In genomic region chr22:37303821-37304274, GRCh38 we compare ENCODE assay signal across 8 cellular contexts. TPM values are rescaled to one million over a fixed set of nuclear protein-coding genes. Genes with fewer than 3 reads are reported as not detected.
DNase-seq lines count a peak whose midpoint lies in the region; ATAC-seq and TF ChIP-seq lines count a peak whose summit lies in the region.

No MANE protein-coding gene starts in this region.

- DNase-seq in CD4-positive, CD25-positive, alpha-beta regulatory T cell = peak in 1 of 3 donors; percentile 45
- peak; percentile 71 for DNase-seq in RKO (ENCODE audit: low spot score)
- DNase-seq in amniotic stem cell (lab: John Stamatoyannopoulos, UW) = peak; percentile 80
- DNase-seq in neural progenitor cell (ENCODE audit: low spot score) = no peak
- DNase-seq in NCI-H2171 treated with DMSO at 0.1 percent for 48 hours (lab: John Stamatoyannopoulos, UW) = no peak
- DNase-seq in H9 = no peak

- no peak overlapping the region for H3K18ac ChIP-seq in H9 (ENCODE audit: insufficient read length, low read depth, low read length)

- H3T11ph ChIP-seq in H9 (ENCODE audit: low read length) = no peak overlapping the region

- no CpG with 5 or more reads among the region's 9 CpGs for WGBS in H9 (ENCODE audit: extremely low coverage, insufficient read length, low lambda C conversion rate)

- H2AFZ ChIP-seq in neural progenitor cell (replicated peaks) (no peak overlapping the region), H9 (ENCODE audit: low read length) (no peak overlapping the region)

- H2BK20ac ChIP-seq in H9 (ENCODE audit: low read depth, low read length, poor library complexity, severe bottlenecking) = no peak overlapping the region

- no peaks in the 10 kb centered on the region for H3K27me3 ChIP-seq in CD4-positive, CD25-positive, alpha-beta regulatory T cell (ENCODE audit: control insufficient read depth, insufficient read depth, low read length)
- H3K27me3 ChIP-seq in neural progenitor cell = no peaks in the 10 kb centered on the region
- no peaks in the 10 kb centered on the region for H3K27me3 ChIP-seq in H9 (ENCODE audit: insufficient read depth, low read length)

- no peak overlapping the region for H3K56ac ChIP-seq in H9 (ENCODE audit: insufficient read length, low read depth, low read length)

- H3K9ac ChIP-seq in neural progenitor cell (no peak overlapping the region), H9 (ENCODE audit: extremely low read depth, insufficient read length, low read length) (no peak overlapping the region)

- H2BK120ac ChIP-seq in H9 (ENCODE audit: low read depth, low read length, poor library complexity, severe bottlenecking) = no peak overlapping the region

- peak; percentile 28 to 35 for ATAC-seq in CD4-positive, CD25-positive, alpha-beta regulatory T cell (ENCODE audit: low read depth in 2 of 2)
- no peak for ATAC-seq in GM21786 (IDR thresholded peaks at IDR 0.05; ENCODE audit: unreplicated experiment)
- no peak for ATAC-seq in GM19397 (IDR thresholded peaks at IDR 0.05; ENCODE audit: unreplicated experiment)

- peaks cover 47% of the 10 kb centered on the region for H3F3A ChIP-seq in neural progenitor cell (ENCODE audit: low read depth)

- peak overlapping the region in 2 of 4 donors; percentile 29 to 72 for H3K4me3 Mint-ChIP-seq in CD4-positive, CD25-positive, alpha-beta regulatory T cell
- H3K4me3 Mint-ChIP-seq in neural progenitor cell (no peak overlapping the region), H9 (0 out of 5 replicates have a peak overlapping the region, but pooled peaks of 1 of the 2 experiments have one; percentile 10)

- H3K79me1 ChIP-seq in H9 (ENCODE audit: insufficient read depth, low read depth, low read length, poor library complexity, severe bottlenecking) = no peaks in the 10 kb centered on the region

- no peak overlapping the region for H3K14ac ChIP-seq in H9 (ENCODE audit: insufficient read depth, low read length)

- no peak for TF ChIP-seq CTCF in neural progenitor cell (IDR thresholded peaks at IDR 0.05)
- TF ChIP-seq CTCF in H9 (conservative IDR thresholded peaks at IDR 0.05) = no peak

- no peak overlapping the region for H2BK5ac ChIP-seq in H9 (ENCODE audit: insufficient read length, low read length)

- H2BK12ac ChIP-seq in H9 (ENCODE audit: insufficient read length, low read depth, low read length) = no peak overlapping the region

- no peak overlapping the region for H4K91ac ChIP-seq in H9 (ENCODE audit: insufficient read length, low read depth, low read length)

- peaks cover 44% of the 10 kb centered on the region for H3K36me3 ChIP-seq in CD4-positive, CD25-positive, alpha-beta regulatory T cell (ENCODE audit: control insufficient read depth, insufficient read depth, low read length)
- H3K36me3 ChIP-seq in neural progenitor cell = no peaks in the 10 kb centered on the region

- peaks cover 0 to 2% (median 0%) of the 10 kb centered on the region in 7 donors for H3K9me3 Mint-ChIP-seq in CD4-positive, CD25-positive, alpha-beta regulatory T cell
- no peaks in the 10 kb centered on the region for H3K9me3 Mint-ChIP-seq in neural progenitor cell
- peaks cover 0 to 10% of the 10 kb centered on the region in 2 experiments; a peak in 2 of 5 replicates for H3K9me3 Mint-ChIP-seq in H9

- H3K36me3 Mint-ChIP-seq in CD4-positive, CD25-positive, alpha-beta regulatory T cell = peaks cover 47% of the 10 kb centered on the region
- H3K36me3 Mint-ChIP-seq in neural progenitor cell = no peaks in the 10 kb centered on the region
- H3K36me3 Mint-ChIP-seq in H9 (ENCODE audit: insufficient read depth in 1 of 3, low read depth in 3 of 3) = no peaks in the 10 kb centered on the region

- H3K4me1 ChIP-seq in CD4-positive, CD25-positive, alpha-beta regulatory T cell (ENCODE audit: control insufficient read depth, insufficient read depth, low read length, poor library complexity, severe bottlenecking) = peaks cover 84% of the 10 kb centered on the region
- H3K4me1 ChIP-seq in neural progenitor cell (peaks cover 28% of the 10 kb centered on the region), H9 (ENCODE audit: insufficient read depth, low read length) (peaks cover 3% of the 10 kb centered on the region; the same call in 1 of the 2 replicates)

- H3K27me3 Mint-ChIP-seq in CD4-positive, CD25-positive, alpha-beta regulatory T cell = no peaks in the 10 kb centered on the region
- H3K27me3 Mint-ChIP-seq in neural progenitor cell (ENCODE audit: insufficient read depth, low read depth) (peaks cover 20% of the 10 kb centered on the region), H9 (ENCODE audit: low read depth) (peaks cover 30% of the 10 kb centered on the region)

- H3K9me3 ChIP-seq in CD4-positive, CD25-positive, alpha-beta regulatory T cell (ENCODE audit: control insufficient read depth in 2 of 2, low read length in 2 of 2) = no peaks in the 10 kb centered on the region
- H3K9me3 ChIP-seq in neural progenitor cell (ENCODE audit: low read depth) (no peaks in the 10 kb centered on the region), H9 (ENCODE audit: control insufficient read depth, low read depth, low read length) (no peaks in the 10 kb centered on the region)

- no peak overlapping the region for H3K23ac ChIP-seq in H9 (ENCODE audit: insufficient read length, low read depth, low read length)

- no peaks in the 10 kb centered on the region for H3K79me2 ChIP-seq in neural progenitor cell (ENCODE audit: low read depth)
- no peaks in the 10 kb centered on the region for H3K79me2 ChIP-seq in H9 (ENCODE audit: insufficient read depth, low read length)

- no peak overlapping the region for H4K5ac ChIP-seq in H9 (ENCODE audit: insufficient read length, low read depth, low read length)

- no peaks in the 10 kb centered on the region for H3K23me2 ChIP-seq in H9 (ENCODE audit: insufficient read length, low read depth, low read length, poor library complexity, severe bottlenecking)

- H3K27ac ChIP-seq in CD4-positive, CD25-positive, alpha-beta regulatory T cell (ENCODE audit: insufficient read depth, low read length, poor library complexity, severe bottlenecking) = peak overlapping the region; percentile 94
- H3K27ac ChIP-seq in neural progenitor cell = no peak overlapping the region
- no peak overlapping the region for H3K27ac ChIP-seq in H9 (ENCODE audit: insufficient read length, low read depth, low read length)

- no peak overlapping the region for H3K4me3 ChIP-seq in CD4-positive, CD25-positive, alpha-beta regulatory T cell (ENCODE audit: low read depth, low read length)
- no peak overlapping the region for H3K4me3 ChIP-seq in neural progenitor cell

- H3K4ac ChIP-seq in H9 (ENCODE audit: low read depth, low read length) = no peak overlapping the region

- peak overlapping the region; percentile 87 to 98 (median 89) for H3K27ac Mint-ChIP-seq in CD4-positive, CD25-positive, alpha-beta regulatory T cell
- H3K27ac Mint-ChIP-seq in neural progenitor cell (peak overlapping the region; percentile 14), H9 (no peak overlapping the region; a peak in 1 of 7 replicates)

- peaks cover 19 to 91% (median 68%) of the 10 kb centered on the region in 4 donors for H3K4me1 Mint-ChIP-seq in CD4-positive, CD25-positive, alpha-beta regulatory T cell
- H3K4me1 Mint-ChIP-seq in neural progenitor cell = peaks cover 33% of the 10 kb centered on the region
- H3K4me1 Mint-ChIP-seq in H9 = peaks cover 49 to 74% of the 10 kb centered on the region in 2 experiments

- H2BK15ac ChIP-seq in H9 (ENCODE audit: low read depth, low read length) = no peak overlapping the region

- no peak overlapping the region for H4K8ac ChIP-seq in H9 (replicated peaks; ENCODE audit: insufficient read length, low read depth, low read length)

- no peaks in the 10 kb centered on the region for H4K20me1 ChIP-seq in neural progenitor cell (ENCODE audit: low read depth)
- H4K20me1 ChIP-seq in H9 (ENCODE audit: control insufficient read depth, insufficient read depth, insufficient read length) = no peaks in the 10 kb centered on the region

- H3K4me2 ChIP-seq in neural progenitor cell (no peak overlapping the region), H9 (ENCODE audit: insufficient read depth, insufficient read length, low read length) (no peak overlapping the region)

- no peak overlapping the region for H2AK5ac ChIP-seq in H9 (ENCODE audit: insufficient read length, low read length)

RNA-seq across cellular contexts. Expression of gene CYTH4, which starts 21.5 kb away (rescaled TPM):
- 153 TPM for total RNA-seq in CD4-positive, CD25-positive, alpha-beta regulatory T cell
- 10 to 100 TPM; 47.4 to 56.9 (median 48.9) TPM for polyA plus RNA-seq in CD4-positive, CD25-positive, alpha-beta regulatory T cell
- total RNA-seq in neural progenitor cell (ENCODE audit: low replicate concordance) (not detected in 2 replicates), H9 (2021) (not detected in 2 replicates)

RNA-seq across cellular contexts. Expression of gene RAC2, which starts 59.8 kb away (rescaled TPM):
- 537 TPM for total RNA-seq in CD4-positive, CD25-positive, alpha-beta regulatory T cell
- polyA plus RNA-seq in CD4-positive, CD25-positive, alpha-beta regulatory T cell = 1,000 to 10,000 TPM in 2 of 4 donors, 100 to 1,000 TPM in 2; 861 to 1,162 (median 988) TPM
- 1.7 and 2.1 TPM in 2 replicates for total RNA-seq in neural progenitor cell (ENCODE audit: low replicate concordance)
- 2.5 and 2.8 TPM in 2 replicates for total RNA-seq in H9 (2021)

Comparison
In these comparisons a context has a peak if more than half of its experiments do, and no peak if none do; other contexts are left out.
1. ATAC-seq: peak in CD4-positive, CD25-positive, alpha-beta regulatory T cell (2 of 2); none in GM21786 (single experiment) and GM19397 (single experiment).
2. DNase-seq: peak in RKO (single experiment) and amniotic stem cell (single experiment); none in neural progenitor cell (single experiment), NCI-H2171 treated with DMSO at 0.1 percent for 48 hours (single experiment) and H9 (single experiment).
3. H3K27ac Mint-ChIP-seq: peak in CD4-positive, CD25-positive, alpha-beta regulatory T cell (3 of 3) and neural progenitor cell (single experiment); none in H9 (0 of 3).
4. RNA of gene CYTH4, which starts 21.5 kb away (total RNA-seq): 153 TPM in CD4-positive, CD25-positive, alpha-beta regulatory T cell (single experiment); not detected in H9 and not detected in neural progenitor cell; every median in the first group is over 100 times any median in the second.
5. RNA of gene RAC2, which starts 59.8 kb away (total RNA-seq): 537 TPM in CD4-positive, CD25-positive, alpha-beta regulatory T cell (single experiment); 2.5 to 2.8 TPM in H9 and 1.7 to 2.1 TPM in neural progenitor cell; every median in the first group is over 100 times any median in the second.